ENCODE assay signal across 1 cellular context in genomic region chr10:91162050-91162494, GRCh38.
TF ChIP-seq lines count a peak whose summit lies in the region.

No MANE protein-coding gene starts in this region.

TF ChIP-seq in IMR-90, 13 proteins besides CTCF, POLR2A, EP300 and RAD21:
- TF ChIP-seq FOS (IDR thresholded peaks at IDR 0.05; ENCODE audit: low read depth, low read length) (no peak), MAZ (IDR thresholded peaks at IDR 0.05; ENCODE audit: borderline replicate concordance, low read depth, low read length) (no peak), CEBPB (IDR thresholded peaks at IDR 0.05; ENCODE audit: low read depth, low read length) (no peak), MXI1 (IDR thresholded peaks at IDR 0.05; ENCODE audit: borderline replicate concordance, low read depth, low read length) (no peak), RCOR1 (IDR thresholded peaks at IDR 0.05; ENCODE audit: insufficient replicate concordance, low read length) (no peak), MAFK (IDR thresholded peaks at IDR 0.05; ENCODE audit: low read depth, low read length) (no peak), USF2 (IDR thresholded peaks at IDR 0.05; ENCODE audit: low read depth, low read length) (no peak), NFE2L2 (IDR thresholded peaks at IDR 0.05; ENCODE audit: low read depth, low read length) (no peak), RFX5 (IDR thresholded peaks at IDR 0.05; ENCODE audit: low read depth, low read length) (no peak), SMC3 (IDR thresholded peaks at IDR 0.05; ENCODE audit: low read depth, low read length) (no peak), CHD1 (IDR thresholded peaks at IDR 0.05; ENCODE audit: low read depth, low read length) (no peak)
